In genomic region chr3:141507392-141508066, GRCh38 we compare ENCODE assay signal across 23 cellular contexts. TPM values are rescaled to one million over a fixed set of nuclear protein-coding genes. Genes with fewer than 3 reads are reported as not detected.
DNase-seq lines count a peak whose midpoint lies in the region; ATAC-seq lines count a peak whose summit lies in the region.
"Had no signal": no experiment of that assay in that cellular context is flagged by ENCODE, and none has a peak within 500 bp of the region (broad histone marks: within the 10 kb centered on the region; RNA-seq: fewer than 3 reads in every experiment).

No MANE protein-coding gene starts in this region.

- H3K4me3 Mint-ChIP-seq in activated CD8-positive, alpha-beta memory T cell treated with anti-CD3 and anti-CD28 coated beads, Interleukin-2, amount 10 ng/mL, durations not matched to agents 7 days and 5 days: no peak overlapping the region
- peak overlapping the region in 5 of 7 donors; percentile 1 to 35 (median 8) for H3K4me3 Mint-ChIP-seq in CD8-positive, alpha-beta memory T cell
- no peak overlapping the region for H3K4me3 Mint-ChIP-seq in T-helper 17 cell

- H2AK5ac ChIP-seq in mesenchymal stem cell (ENCODE audit: low read length, severe bottlenecking): no peak overlapping the region

- no peak overlapping the region for H2BK12ac ChIP-seq in mesenchymal stem cell (ENCODE audit: low read length in 2 of 2)

- H3K4ac ChIP-seq in mesenchymal stem cell (ENCODE audit: low read depth in 1 of 2, low read length in 2 of 2): no peak overlapping the region

- H3K14ac ChIP-seq in mesenchymal stem cell (ENCODE audit: low read length in 2 of 2): no peak overlapping the region

- peak overlapping the region; percentile 66 for H4K8ac ChIP-seq in mesenchymal stem cell (ENCODE audit: low read length)

- H2AFZ ChIP-seq in mesenchymal stem cell (ENCODE audit: low read depth, low read length): no peak overlapping the region

- POLR2A ChIA-PET in CD8-positive, alpha-beta memory T cell (lab: Charles Lee): no interaction called here

- no peak overlapping the region for H3K27ac ChIP-seq in CD8-positive, alpha-beta memory T cell (ENCODE audit: low read depth, low read length)
- H3K27ac ChIP-seq in mesenchymal stem cell (ENCODE audit: low read length, poor library complexity, severe bottlenecking): no peak overlapping the region
- H3K27ac ChIP-seq: adrenal gland, brain microvascular endothelial cell, epithelial cell of prostate, pancreas, RWPE1, VCaP had no signal

- no peaks in the 10 kb centered on the region for H3K27me3 Mint-ChIP-seq in activated CD8-positive, alpha-beta memory T cell treated with anti-CD3 and anti-CD28 coated beads, Interleukin-2, amount 10 ng/mL, durations not matched to agents 7 days and 5 days
- peaks cover 0 to 2% of the 10 kb centered on the region in 2 donors for H3K27me3 Mint-ChIP-seq in CD8-positive, alpha-beta memory T cell
- H3K27me3 Mint-ChIP-seq in T-helper 17 cell: no peaks in the 10 kb centered on the region

- no peak overlapping the region for H4K91ac ChIP-seq in mesenchymal stem cell (ENCODE audit: low read length)

- intact Hi-C loops in head of caudate nucleus (cut with DNase I): no loop called here

- no peak overlapping the region for H2BK15ac ChIP-seq in mesenchymal stem cell (ENCODE audit: low read depth, poor library complexity, severe bottlenecking)

- no peaks in the 10 kb centered on the region for H3K9me3 ChIP-seq in CD8-positive, alpha-beta memory T cell (ENCODE audit: low read length)
- H3K9me3 ChIP-seq in T-helper 17 cell (ENCODE audit: control insufficient read depth, low read length, poor library complexity, severe bottlenecking): no peaks in the 10 kb centered on the region
- no peaks in the 10 kb centered on the region for H3K9me3 ChIP-seq in mesenchymal stem cell (ENCODE audit: control insufficient read depth, low read length)
- H3K9me3 ChIP-seq: adrenal gland, HAP-1, pancreas had no signal

- H3K4me2 ChIP-seq in mesenchymal stem cell (ENCODE audit: low read length, poor library complexity, severe bottlenecking): no peak overlapping the region

- H3K27ac Mint-ChIP-seq in activated CD8-positive, alpha-beta memory T cell treated with anti-CD3 and anti-CD28 coated beads, Interleukin-2, amount 10 ng/mL, durations not matched to agents 7 days and 5 days: peak overlapping the region; percentile 12
- peak overlapping the region; percentile 24 to 87 (median 75) for H3K27ac Mint-ChIP-seq in CD8-positive, alpha-beta memory T cell
- H3K27ac Mint-ChIP-seq in T-helper 17 cell: peak overlapping the region; percentile 49

- no peak overlapping the region for H3K23ac ChIP-seq in mesenchymal stem cell (ENCODE audit: low read length in 2 of 2)

- no peak overlapping the region for H3K4me3 ChIP-seq in CD8-positive, alpha-beta memory T cell (ENCODE audit: low read length)
- H3K4me3 ChIP-seq in mesenchymal stem cell (ENCODE audit: insufficient read depth in 1 of 2, low read depth in 1 of 2, low read length in 2 of 2): no peak overlapping the region
- H3K4me3 ChIP-seq: adrenal gland, HAP-1, pancreas had no signal

- peaks cover 30% of the 10 kb centered on the region for H3K4me1 Mint-ChIP-seq in activated CD8-positive, alpha-beta memory T cell treated with anti-CD3 and anti-CD28 coated beads, Interleukin-2, amount 10 ng/mL, durations not matched to agents 7 days and 5 days
- H3K4me1 Mint-ChIP-seq in CD8-positive, alpha-beta memory T cell: peaks cover 48 to 55% (median 51%) of the 10 kb centered on the region in 3 donors
- H3K4me1 Mint-ChIP-seq in T-helper 17 cell: peaks cover 36% of the 10 kb centered on the region

- H3K27me3 ChIP-seq in CD8-positive, alpha-beta memory T cell (ENCODE audit: insufficient read depth, low read length, poor library complexity, severe bottlenecking): no peaks in the 10 kb centered on the region
- no peaks in the 10 kb centered on the region for H3K27me3 ChIP-seq in mesenchymal stem cell (ENCODE audit: control insufficient read depth in 1 of 2, insufficient read depth in 1 of 2, low read length in 2 of 2)
- H3K27me3 ChIP-seq: adrenal gland, brain microvascular endothelial cell, pancreas had no signal

- H3K36me3 ChIP-seq in CD8-positive, alpha-beta memory T cell (ENCODE audit: insufficient read depth, low read length): no peaks in the 10 kb centered on the region
- peaks cover 3 to 17% of the 10 kb centered on the region in 2 experiments for H3K36me3 ChIP-seq in mesenchymal stem cell (ENCODE audit: control insufficient read depth in 1 of 2, insufficient read depth in 2 of 2, low read depth in 1 of 2, low read length in 2 of 2)
- H3K36me3 ChIP-seq: adrenal gland, HAP-1, pancreas had no signal

- H3K9me3 Mint-ChIP-seq in activated CD8-positive, alpha-beta memory T cell treated with anti-CD3 and anti-CD28 coated beads, Interleukin-2, amount 10 ng/mL, durations not matched to agents 7 days and 5 days (ENCODE audit: low read depth): no peaks in the 10 kb centered on the region
- no peaks in the 10 kb centered on the region for H3K9me3 Mint-ChIP-seq in CD8-positive, alpha-beta memory T cell

- no peak overlapping the region for H2BK120ac ChIP-seq in mesenchymal stem cell (ENCODE audit: low read depth, low read length)

- CTCF ChIA-PET in activated CD8-positive, alpha-beta memory T cell treated with anti-CD3 and anti-CD28 coated beads, Interleukin-2, amount 10 ng/mL, durations not matched to agents 7 days and 5 days (lab: Charles Lee): interaction anchor here (1.1 kb wide), 1 partner anchor 13 kb away, joined by 3 read pairs; no protein-coding TSS in a partner anchor
- CTCF ChIA-PET in CD8-positive, alpha-beta memory T cell (lab: Charles Lee): no interaction called here

- H3K36me3 Mint-ChIP-seq in activated CD8-positive, alpha-beta memory T cell treated with anti-CD3 and anti-CD28 coated beads, Interleukin-2, amount 10 ng/mL, durations not matched to agents 7 days and 5 days: peaks cover 44% of the 10 kb centered on the region
- peaks cover 0 to 15% (median 9%) of the 10 kb centered on the region in 3 donors for H3K36me3 Mint-ChIP-seq in CD8-positive, alpha-beta memory T cell
- H3K36me3 Mint-ChIP-seq in T-helper 17 cell (ENCODE audit: low read depth): peaks cover 7% of the 10 kb centered on the region

- DNase-seq in activated CD8-positive, alpha-beta memory T cell treated with anti-CD3 and anti-CD28 coated beads, Interleukin-2, amount 10 ng/mL, durations not matched to agents 7 days and 5 days: no peak
- DNase-seq in activated CD8-positive, alpha-beta memory T cell treated with anti-CD3 and anti-CD28 coated beads, Interleukin-2, amount 50 U/mL, for 4 hours: no peak
- no peak for DNase-seq in CD8-positive, alpha-beta memory T cell
- DNase-seq in T-helper 17 cell (no peak), mesenchymal stem cell (no peak), head of caudate nucleus (no peak), glomerular visceral epithelial cell (ENCODE audit: extremely low spot score) (no peak)
- DNase-seq: adrenal gland; brain microvascular endothelial cell; Calu3; Kasumi-1; NCI-H1092 treated with DMSO at 0.1 percent for 48 hours; NCI-H1930; NCI-H69; pancreas; right cardiac atrium; stimulated activated CD4-positive, alpha-beta T cell treated with anti-CD3 and anti-CD28 coated beads, Interleukin-4, amount 100 ng/mL, for 24 hours; stimulated activated naive CD4-positive, alpha-beta T cell treated with Interleukin-2 at 50 U/mL for 16 hours had no signal

- H3K9ac ChIP-seq in mesenchymal stem cell (ENCODE audit: low read length): no peak overlapping the region

- peaks cover 22% of the 10 kb centered on the region for H3K79me1 ChIP-seq in mesenchymal stem cell (replicated peaks; ENCODE audit: low read length, poor library complexity, severe bottlenecking)

- 100% methylated on average over 1 of the region's 3 CpGs for WGBS in mesenchymal stem cell

- H2BK5ac ChIP-seq in mesenchymal stem cell (ENCODE audit: low read depth, low read length, poor library complexity, severe bottlenecking): no peak overlapping the region

- H3K4me1 ChIP-seq in CD8-positive, alpha-beta memory T cell (ENCODE audit: insufficient read depth, low read length): peaks cover 94% of the 10 kb centered on the region
- no peaks in the 10 kb centered on the region for H3K4me1 ChIP-seq in mesenchymal stem cell (ENCODE audit: control insufficient read depth, insufficient read depth, low read depth, low read length)
- H3K4me1 ChIP-seq: adrenal gland had no signal

- H3K18ac ChIP-seq in mesenchymal stem cell (ENCODE audit: low read depth in 1 of 2, low read length in 2 of 2): no peak overlapping the region

- peak; percentile 33 for ATAC-seq in activated CD8-positive, alpha-beta memory T cell treated with anti-CD3 and anti-CD28 coated beads, Interleukin-2, amount 10 ng/mL, durations not matched to agents 7 days and 5 days
- ATAC-seq in T-helper 17 cell: no peak
- no peak for ATAC-seq in GM19397 (IDR thresholded peaks at IDR 0.05; ENCODE audit: unreplicated experiment)
- ATAC-seq: pancreas, right cardiac atrium had no signal

RNA-seq across cellular contexts. Expression of gene RASA2, which starts 20.7 kb away (rescaled TPM):
- 10 to 100 TPM; 42.4 to 54.8 TPM for total RNA-seq in activated CD8-positive, alpha-beta memory T cell treated with anti-CD3 and anti-CD28 coated beads, Interleukin-2, amount 10 ng/mL, durations not matched to agents 7 days and 5 days
- 10 to 100 TPM; 34.0 to 36.4 TPM for total RNA-seq in CD8-positive, alpha-beta memory T cell
- polyA plus RNA-seq in CD8-positive, alpha-beta memory T cell: 39.2 TPM
- 10 to 100 TPM; 56.7 to 57.9 TPM for total RNA-seq in T-helper 17 cell
- polyA plus RNA-seq in mesenchymal stem cell (2013, experiment 1 of 2): 3.9 TPM
- 4.1 TPM for polyA plus RNA-seq in mesenchymal stem cell (2013, experiment 2 of 2)

Comparison
In these comparisons a context has a peak if more than half of its experiments do, and no peak if none do; other contexts are left out.
1. H3K27ac Mint-ChIP-seq: peak in every context shown above with its lines; median percentile 75 in CD8-positive, alpha-beta memory T cell; 49 in T-helper 17 cell; 12 in activated CD8-positive, alpha-beta memory T cell treated with anti-CD3 and anti-CD28 coated beads, Interleukin-2, amount 10 ng/mL, durations not matched to agents 7 days and 5 days.
2. H3K4me3 Mint-ChIP-seq: peak in CD8-positive, alpha-beta memory T cell (5 of 7); none in activated CD8-positive, alpha-beta memory T cell treated with anti-CD3 and anti-CD28 coated beads, Interleukin-2, amount 10 ng/mL, durations not matched to agents 7 days and 5 days (single experiment) and T-helper 17 cell (single experiment).